8 cellular contexts compared by ENCODE assay signal in the genomic region with DNA sequence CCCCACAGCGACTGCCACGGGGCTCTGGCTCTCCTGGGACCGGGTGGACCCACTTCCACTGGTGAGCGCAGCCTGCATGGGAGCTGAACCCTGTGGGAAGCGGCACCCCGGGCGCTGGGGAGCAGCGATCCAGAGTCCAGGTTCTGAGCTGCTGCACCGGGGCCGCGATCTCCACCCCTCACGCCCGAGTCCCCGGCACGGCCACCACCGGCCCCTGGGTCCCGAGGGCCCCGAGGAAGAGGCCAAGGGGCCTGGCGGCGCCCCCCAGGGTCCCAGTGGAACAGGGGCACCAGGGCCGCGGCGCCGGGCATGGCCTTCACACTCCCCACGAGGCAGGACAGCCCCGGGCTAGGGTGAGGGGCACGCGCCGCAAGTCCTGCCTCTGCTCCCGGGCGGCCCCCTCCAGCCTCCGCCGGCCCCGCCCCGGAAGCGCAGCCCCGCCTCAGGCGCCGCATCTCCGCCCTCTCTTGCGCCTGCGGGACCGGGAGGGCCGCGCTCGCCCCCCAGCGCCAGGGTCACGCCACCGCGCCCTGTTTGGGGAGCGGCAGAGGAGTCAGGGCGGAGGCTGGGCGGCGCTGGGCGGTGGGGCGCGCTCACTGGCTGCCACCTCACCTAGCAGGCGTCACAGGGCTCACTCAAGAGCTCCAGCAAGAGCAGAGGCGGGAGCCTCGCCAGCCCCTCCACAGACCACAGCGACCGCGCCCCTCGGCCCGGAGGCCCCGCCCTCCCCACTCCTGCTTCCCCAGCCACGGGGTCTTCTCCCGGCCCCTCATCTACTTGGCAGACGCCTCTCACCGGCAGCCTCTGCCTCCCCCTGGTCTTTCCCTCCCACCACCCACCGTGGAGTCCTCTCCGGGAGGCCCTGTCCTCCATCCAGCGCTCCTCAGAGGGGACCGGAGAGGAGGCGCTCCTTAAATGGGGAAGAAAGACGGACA. TPM values are rescaled to one million over a fixed set of nuclear protein-coding genes. Genes with fewer than 3 reads are reported as not detected.
DNase-seq lines count a peak whose midpoint lies in the region; ATAC-seq lines count a peak whose summit lies in the region.

No MANE protein-coding gene starts in this region.

- H3K27me3 ChIP-seq in CD8-positive, alpha-beta memory T cell (ENCODE audit: insufficient read depth, low read length, poor library complexity, severe bottlenecking) = no peaks in the 10 kb centered on the region
- no peaks in the 10 kb centered on the region for H3K27me3 ChIP-seq in aorta (ENCODE audit: control insufficient read depth in 1 of 2, insufficient read depth in 2 of 2, low read length in 1 of 2)

- ATAC-seq in GM21447 (IDR thresholded peaks at IDR 0.05; ENCODE audit: unreplicated experiment) (peak; percentile 91), aorta (ENCODE audit: low FRiP score) (peak; percentile 93)

- H3K36me3 Mint-ChIP-seq in CD8-positive, alpha-beta memory T cell = peaks cover 0 to 11% (median 4%) of the 10 kb centered on the region in 3 donors

- H3K4me1 Mint-ChIP-seq in CD8-positive, alpha-beta memory T cell = peaks cover 13 to 25% (median 14%) of the 10 kb centered on the region in 3 donors

- H3K4me1 ChIP-seq in CD8-positive, alpha-beta memory T cell (ENCODE audit: insufficient read depth, low read length) = peaks cover 18% of the 10 kb centered on the region
- H3K4me1 ChIP-seq in aorta (ENCODE audit: control insufficient read depth in 1 of 2, insufficient read depth in 2 of 2, low read length in 2 of 2) = no peaks in the 10 kb centered on the region

- intact Hi-C loops in aorta (cut with DNase I) = loop anchor here in 1 of 2 donors (5.0 kb wide), 1 partner anchor 103 kb away; a partner anchor contains a TSS

- peak overlapping the region in 7 of 8 donors; percentile 29 to 89 (median 81) for H3K27ac Mint-ChIP-seq in CD8-positive, alpha-beta memory T cell

- POLR2A ChIA-PET in CD8-positive, alpha-beta memory T cell (lab: Charles Lee) = no interaction called here

- H3K9me3 ChIP-seq in CD8-positive, alpha-beta memory T cell (ENCODE audit: low read length) = no peaks in the 10 kb centered on the region
- no peaks in the 10 kb centered on the region for H3K9me3 ChIP-seq in aorta (ENCODE audit: control insufficient read depth, low read length)

- H3K27me3 Mint-ChIP-seq in CD8-positive, alpha-beta memory T cell = no peaks in the 10 kb centered on the region

- H3K4me3 Mint-ChIP-seq in CD8-positive, alpha-beta memory T cell = peak overlapping the region; percentile 60 to 74 (median 71)

- H3K36me3 ChIP-seq in CD8-positive, alpha-beta memory T cell (ENCODE audit: insufficient read depth, low read length) = peaks cover 7% of the 10 kb centered on the region
- no peaks in the 10 kb centered on the region for H3K36me3 ChIP-seq in aorta (ENCODE audit: control insufficient read depth in 1 of 2, insufficient read depth in 2 of 2, low read length in 1 of 2)

- CTCF ChIA-PET in CD8-positive, alpha-beta memory T cell (lab: Charles Lee) = interaction anchor here (0.6 to 1.1 kb wide), 3 partner anchors 8 to 28 kb away, joined by 3 to 5 read pairs (median 3); no protein-coding TSS in a partner anchor

- peak overlapping the region; percentile 49 for H3K4me3 ChIP-seq in CD8-positive, alpha-beta memory T cell (ENCODE audit: low read length)
- peak overlapping the region; percentile 39 to 42 for H3K4me3 ChIP-seq in aorta (ENCODE audit: low read length in 2 of 2)

- peak overlapping the region; percentile 54 for H3K27ac ChIP-seq in CD8-positive, alpha-beta memory T cell (ENCODE audit: low read depth, low read length)
- H3K27ac ChIP-seq in angular gyrus (ENCODE audit: low read depth, low read length) (peak overlapping the region; percentile 40), aorta (ENCODE audit: low read depth in 1 of 2, low read length in 2 of 2) (peak overlapping the region in 1 of 2 donors; percentile 25)

- WGBS in aorta, 2 donors = 5% methylated on average over 46 to 76 of the region's 76 CpGs

- peak; percentile 89 to 94 (median 91) for DNase-seq in CD8-positive, alpha-beta memory T cell
- DNase-seq in HuH-7 (ENCODE audit: low spot score) (peak; percentile 91), T-helper 1 cell (peak; percentile 82 to 90 (median 89)), hepatic stellate cell (ENCODE audit: low spot score) (peak; percentile 90), renal cortical epithelial cell (ENCODE audit: low read depth) (peak; percentile 48), aorta (peak; percentile 88 to 96)

- no peaks in the 10 kb centered on the region for H3K9me3 Mint-ChIP-seq in CD8-positive, alpha-beta memory T cell

RNA-seq across cellular contexts. Expression of a gene that starts 26.8 kb away (rescaled TPM):
- 10 to 100 TPM; 51.4 to 51.9 TPM for total RNA-seq in CD8-positive, alpha-beta memory T cell
- polyA plus RNA-seq in CD8-positive, alpha-beta memory T cell = 42.3 TPM
- 35.1 and 39.2 TPM in 2 replicates for total RNA-seq in renal cortical epithelial cell
- total RNA-seq in aorta = 10 to 100 TPM; 29.2 to 31.9 TPM
- polyA plus RNA-seq in aorta = 10 to 100 TPM; 24.3 to 41.5 TPM

RNA-seq across cellular contexts. Expression of a gene that starts 27.4 kb away (rescaled TPM):
- total RNA-seq in CD8-positive, alpha-beta memory T cell = 10 to 100 TPM; 79.0 to 80.2 TPM
- polyA plus RNA-seq in CD8-positive, alpha-beta memory T cell = 56.1 TPM
- total RNA-seq in renal cortical epithelial cell = 53.0 and 106 TPM in 2 replicates
- total RNA-seq in aorta = 10 to 100 TPM; 71.3 to 85.4 TPM
- 10 to 100 TPM; 30.4 to 77.3 TPM for polyA plus RNA-seq in aorta

RNA-seq across cellular contexts. Expression of a gene that starts 51.6 kb away (rescaled TPM):
- total RNA-seq in CD8-positive, alpha-beta memory T cell = not detected
- not detected for polyA plus RNA-seq in CD8-positive, alpha-beta memory T cell
- total RNA-seq in renal cortical epithelial cell (57.0 and 61.0 TPM in 2 replicates), aorta (10 to 100 TPM in 1 of 2 donors, 1 to 10 TPM in 1; 6.3 to 11.6 TPM)
- 1 to 10 TPM; 3.1 to 4.7 TPM for polyA plus RNA-seq in aorta

Comparison
In these comparisons a context has a peak if more than half of its experiments do, and no peak if none do; other contexts are left out.
1. RNA of a gene that starts 51.6 kb away (total RNA-seq): 57.0 to 61.0 TPM in renal cortical epithelial cell and 6.3 to 11.6 TPM in aorta; not detected in CD8-positive, alpha-beta memory T cell; every median in the first group is over 4 times any median in the second.
2. Peak in every context shown above with its lines, with median percentiles within 50 percentile points of each other: DNase-seq.